In the genomic region with DNA sequence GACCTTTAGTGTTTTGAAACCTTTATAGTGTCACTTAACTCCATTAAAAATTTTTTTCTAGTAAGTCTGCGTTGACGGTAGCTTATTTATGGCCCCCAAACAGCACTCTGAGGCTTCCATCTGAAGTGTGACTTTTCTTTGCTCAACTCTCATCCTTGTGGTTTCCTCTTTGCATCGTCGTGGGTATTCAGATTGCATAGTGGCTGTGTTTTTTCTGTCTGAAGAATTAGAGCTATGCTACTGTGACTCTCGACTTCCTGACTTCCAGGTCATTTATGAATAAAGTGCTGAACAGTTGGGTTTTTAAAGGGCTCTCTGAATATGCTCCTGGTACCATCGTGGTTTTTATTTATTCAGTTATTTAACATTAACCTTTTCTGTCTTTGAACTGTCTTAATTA, we compare ENCODE assay signal across 9 cellular contexts. TPM values are rescaled to one million over a fixed set of nuclear protein-coding genes. Genes with fewer than 3 reads are reported as not detected.
A peak's percentile ranks its signal among the peaks of the same experiment; 100 is the strongest.
DNase-seq lines count a peak whose midpoint lies in the region; ATAC-seq and TF ChIP-seq lines count a peak whose summit lies in the region.
"Had no signal": no experiment of that assay in that cellular context is flagged by ENCODE, and none has a peak within 500 bp of the region (broad histone marks: within the 10 kb centered on the region; RNA-seq: fewer than 3 reads in every experiment).

No MANE protein-coding gene starts in this region.

- H3K4me3 Mint-ChIP-seq in activated CD4-positive, alpha-beta T cell treated with anti-CD3 and anti-CD28 coated beads, Interleukin-2, amount 10 ng/mL, durations not matched to agents 7 days and 5 days = peak overlapping the region; percentile 35
- H3K4me3 Mint-ChIP-seq in activated T-helper 1 cell treated with anti-CD3 and anti-CD28 coated beads, Interleukin-12 subunit alpha, Interleukin-12 subunit beta, Interleukin-2, Interleukin-4 antibody, amounts not matched to agents 30 ng/mL and 10 ng/mL and 1 ng/mL, durations not matched to agents 14 hours and 24 hours and 36 hours = peak overlapping the region; percentile 69
- H3K4me3 Mint-ChIP-seq in MCF 10A (ENCODE audit: unreplicated experiment) = no peak overlapping the region

- no peak for TF ChIP-seq CTCF in smooth muscle cell (IDR thresholded peaks at IDR 0.05; ENCODE audit: borderline replicate concordance, insufficient read depth, poor library complexity, severe bottlenecking)
- no peak for TF ChIP-seq CTCF in MCF 10A (IDR thresholded peaks at IDR 0.05; ENCODE audit: unreplicated experiment)

- peaks cover 34% of the 10 kb centered on the region for H3K4me1 Mint-ChIP-seq in activated CD4-positive, alpha-beta T cell treated with anti-CD3 and anti-CD28 coated beads, Interleukin-2, amount 10 ng/mL, durations not matched to agents 7 days and 5 days
- H3K4me1 Mint-ChIP-seq in activated T-helper 1 cell treated with anti-CD3 and anti-CD28 coated beads, Interleukin-12 subunit alpha, Interleukin-12 subunit beta, Interleukin-2, Interleukin-4 antibody, amounts not matched to agents 30 ng/mL and 10 ng/mL and 1 ng/mL, durations not matched to agents 14 hours and 24 hours and 36 hours (ENCODE audit: low read depth) = peaks cover 41% of the 10 kb centered on the region
- H3K4me1 Mint-ChIP-seq in MCF 10A (ENCODE audit: insufficient read depth, unreplicated experiment) = no peaks in the 10 kb centered on the region

- peak; percentile 44 for DNase-seq in activated CD4-positive, alpha-beta T cell treated with anti-CD3 and anti-CD28 coated beads, Interleukin-2, amount 10 ng/mL, durations not matched to agents 7 days and 5 days
- no peak for DNase-seq in activated CD4-positive, alpha-beta T cell treated with anti-CD3 and anti-CD28 coated beads, Interleukin-2, amount 50 U/mL, for 4 hours
- no peak for DNase-seq in activated T-helper 1 cell treated with anti-CD3 and anti-CD28 coated beads, Interleukin-12 subunit alpha, Interleukin-12 subunit beta, Interleukin-2, Interleukin-4 antibody, amounts not matched to agents 30 ng/mL and 10 ng/mL and 1 ng/mL, durations not matched to agents 14 hours and 24 hours and 36 hours (ENCODE audit: low spot score)
- DNase-seq in smooth muscle cell (lab: John Stamatoyannopoulos, UW; ENCODE audit: unreplicated experiment) = no peak
- no peak for DNase-seq in DMS153 treated with DMSO at 0.1 percent for 48 hours (lab: John Stamatoyannopoulos, UW; ENCODE audit: unreplicated experiment)
- no peak for DNase-seq in SHP77 (lab: John Stamatoyannopoulos, UW)
- DNase-seq in MCF 10A (ENCODE audit: unreplicated experiment) = no peak
- DNase-seq: kidney had no signal

- ATAC-seq in HG03025 (IDR thresholded peaks at IDR 0.05; ENCODE audit: low FRiP score, unreplicated experiment) = peak; percentile 45

- H3K36me3 ChIP-seq in smooth muscle cell (ENCODE audit: low read depth) = no peaks in the 10 kb centered on the region

- H3K27me3 ChIP-seq in smooth muscle cell (ENCODE audit: low read depth) = no peaks in the 10 kb centered on the region

- H3K9me3 ChIP-seq in smooth muscle cell (replicated peaks; ENCODE audit: low read depth) = no peaks in the 10 kb centered on the region

- intact Hi-C loops in activated T-helper 1 cell treated with anti-CD3 and anti-CD28 coated beads, Interleukin-12 subunit alpha, Interleukin-12 subunit beta, Interleukin-2, Interleukin-4 antibody, amounts not matched to agents 30 ng/mL and 10 ng/mL and 1 ng/mL, durations not matched to agents 14 hours and 24 hours and 36 hours (cut with micrococcal nuclease) = loop anchor here (1.0 kb wide), 1 partner anchor 9 kb away; no protein-coding TSS in a partner anchor
- intact Hi-C loops in MCF 10A (cut with micrococcal nuclease) = no loop called here

- peak overlapping the region; percentile 35 for H3K4me2 ChIP-seq in smooth muscle cell

- CTCF ChIA-PET in activated CD4-positive, alpha-beta T cell treated with anti-CD3 and anti-CD28 coated beads, Interleukin-2, amount 10 ng/mL, durations not matched to agents 7 days and 5 days (lab: Charles Lee) = interaction anchor here (1.0 to 1.4 kb wide), 3 partner anchors 9 to 45 kb away, joined by 3 to 7 read pairs (median 3); no protein-coding TSS in a partner anchor
- CTCF ChIA-PET in MCF 10A (lab: Yijun Ruan, JAX) = interaction anchor here (0.5 to 2.4 kb wide), 4 partner anchors 9 to 662 kb away, joined by 3 to 13 read pairs (median 4); no protein-coding TSS in a partner anchor

- H3F3A ChIP-seq in smooth muscle cell (ENCODE audit: low read depth) = peaks cover 7% of the 10 kb centered on the region

- no peaks in the 10 kb centered on the region for H3K79me2 ChIP-seq in smooth muscle cell (ENCODE audit: low read depth)

- no peaks in the 10 kb centered on the region for H4K20me1 ChIP-seq in smooth muscle cell (ENCODE audit: low read depth)

- H3K9me3 Mint-ChIP-seq in activated CD4-positive, alpha-beta T cell treated with anti-CD3 and anti-CD28 coated beads, Interleukin-2, amount 10 ng/mL, durations not matched to agents 7 days and 5 days = no peaks in the 10 kb centered on the region
- no peaks in the 10 kb centered on the region for H3K9me3 Mint-ChIP-seq in activated T-helper 1 cell treated with anti-CD3 and anti-CD28 coated beads, Interleukin-12 subunit alpha, Interleukin-12 subunit beta, Interleukin-2, Interleukin-4 antibody, amounts not matched to agents 30 ng/mL and 10 ng/mL and 1 ng/mL, durations not matched to agents 14 hours and 24 hours and 36 hours
- H3K9me3 Mint-ChIP-seq in MCF 10A (ENCODE audit: unreplicated experiment) = no peaks in the 10 kb centered on the region

- no peak overlapping the region for H2AFZ ChIP-seq in smooth muscle cell (ENCODE audit: low read depth)

- H3K27ac Mint-ChIP-seq in activated CD4-positive, alpha-beta T cell treated with anti-CD3 and anti-CD28 coated beads, Interleukin-2, amount 10 ng/mL, durations not matched to agents 7 days and 5 days = peak overlapping the region; percentile 84
- H3K27ac Mint-ChIP-seq in activated T-helper 1 cell treated with anti-CD3 and anti-CD28 coated beads, Interleukin-12 subunit alpha, Interleukin-12 subunit beta, Interleukin-2, Interleukin-4 antibody, amounts not matched to agents 30 ng/mL and 10 ng/mL and 1 ng/mL, durations not matched to agents 14 hours and 24 hours and 36 hours = peak overlapping the region; percentile 73
- H3K27ac Mint-ChIP-seq in MCF 10A (ENCODE audit: low read depth, unreplicated experiment) = no peak overlapping the region

- 22% methylated on average over 6 of the region's 6 CpGs for WGBS in smooth muscle cell (ENCODE audit: low lambda C conversion rate)

- peaks cover 70% of the 10 kb centered on the region for H3K36me3 Mint-ChIP-seq in activated CD4-positive, alpha-beta T cell treated with anti-CD3 and anti-CD28 coated beads, Interleukin-2, amount 10 ng/mL, durations not matched to agents 7 days and 5 days (ENCODE audit: low read depth)
- peaks cover 63% of the 10 kb centered on the region for H3K36me3 Mint-ChIP-seq in activated T-helper 1 cell treated with anti-CD3 and anti-CD28 coated beads, Interleukin-12 subunit alpha, Interleukin-12 subunit beta, Interleukin-2, Interleukin-4 antibody, amounts not matched to agents 30 ng/mL and 10 ng/mL and 1 ng/mL, durations not matched to agents 14 hours and 24 hours and 36 hours (ENCODE audit: low read depth)
- peaks cover 89% of the 10 kb centered on the region for H3K36me3 Mint-ChIP-seq in MCF 10A (ENCODE audit: insufficient read depth, unreplicated experiment)

- peaks cover 6% of the 10 kb centered on the region for H3K4me1 ChIP-seq in smooth muscle cell (ENCODE audit: low read depth)

- H3K4me3 ChIP-seq in smooth muscle cell = no peak overlapping the region

- H3K9ac ChIP-seq in smooth muscle cell (ENCODE audit: low read depth) = no peak overlapping the region

- peak overlapping the region; percentile 69 for H3K27ac ChIP-seq in smooth muscle cell (ENCODE audit: low read depth)

- no peaks in the 10 kb centered on the region for H3K27me3 Mint-ChIP-seq in activated CD4-positive, alpha-beta T cell treated with anti-CD3 and anti-CD28 coated beads, Interleukin-2, amount 10 ng/mL, durations not matched to agents 7 days and 5 days
- H3K27me3 Mint-ChIP-seq in activated T-helper 1 cell treated with anti-CD3 and anti-CD28 coated beads, Interleukin-12 subunit alpha, Interleukin-12 subunit beta, Interleukin-2, Interleukin-4 antibody, amounts not matched to agents 30 ng/mL and 10 ng/mL and 1 ng/mL, durations not matched to agents 14 hours and 24 hours and 36 hours (ENCODE audit: insufficient read depth) = no peaks in the 10 kb centered on the region
- H3K27me3 Mint-ChIP-seq in MCF 10A (ENCODE audit: insufficient read depth, unreplicated experiment) = no peaks in the 10 kb centered on the region

- BruUV-seq in MCF 10A (replicated peaks; lab: Mats Ljungman, UMichigan) = no TSS peak

- POLR2A ChIA-PET in activated CD4-positive, alpha-beta T cell treated with anti-CD3 and anti-CD28 coated beads, Interleukin-2, amount 10 ng/mL, durations not matched to agents 7 days and 5 days (lab: Charles Lee) = no interaction called here
- POLR2A ChIA-PET in MCF 10A (lab: Yijun Ruan, JAX) = interaction anchor here (0.7 to 0.8 kb wide), 2 partner anchors 9 to 398 kb away, joined by 3 to 4 read pairs; no protein-coding TSS in a partner anchor

RNA-seq across cellular contexts. Expression of gene JADE1, which starts 44.9 kb away (rescaled TPM):
- total RNA-seq in activated CD4-positive, alpha-beta T cell treated with anti-CD3 and anti-CD28 coated beads, Interleukin-2, amount 10 ng/mL, durations not matched to agents 7 days and 5 days = 10 to 100 TPM; 33.2 to 39.4 TPM
- total RNA-seq in activated T-helper 1 cell treated with anti-CD3 and anti-CD28 coated beads, Interleukin-12 subunit alpha, Interleukin-12 subunit beta, Interleukin-2, Interleukin-4 antibody, amounts not matched to agents 30 ng/mL and 10 ng/mL and 1 ng/mL, durations not matched to agents 14 hours and 24 hours and 36 hours = 38.7 and 42.4 TPM in 2 replicates
- 9.3 and 9.8 TPM in 2 replicates for total RNA-seq in smooth muscle cell
- 6.8 and 7.4 TPM in 2 replicates for polyA plus RNA-seq in smooth muscle cell
- total RNA-seq in MCF 10A (2022) = 22.7 and 25.9 TPM in 2 replicates
